In the genomic region with DNA sequence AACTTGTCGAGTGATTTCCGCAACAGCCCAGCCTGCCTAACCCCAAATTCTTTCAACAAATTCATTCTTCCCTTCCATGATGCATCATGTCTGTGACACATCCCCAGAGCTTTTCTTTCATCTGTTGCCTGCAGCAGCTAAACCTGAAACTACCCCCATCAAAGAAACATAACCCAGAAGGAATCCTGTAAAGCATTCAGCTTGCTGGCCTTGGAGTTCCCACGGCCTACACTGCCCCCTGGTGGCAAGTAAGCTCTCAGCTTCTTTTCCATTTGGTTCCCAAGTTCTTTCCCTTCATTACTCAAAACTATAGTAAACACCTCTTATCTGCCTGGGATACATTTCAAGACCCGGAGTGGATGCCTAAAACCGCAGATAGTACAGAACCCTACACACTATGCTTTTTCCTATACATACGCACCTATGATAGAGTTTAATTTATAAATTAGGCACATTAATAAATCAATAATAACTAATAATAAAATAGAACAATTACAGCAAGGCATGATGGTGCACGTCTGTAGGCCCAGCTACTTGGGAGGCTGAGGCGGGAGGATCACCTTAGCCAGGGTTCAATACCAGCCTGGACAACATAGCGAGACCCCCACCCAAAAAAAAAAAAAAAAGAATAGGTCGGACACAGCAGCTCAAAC, we compare ENCODE assay signal across 8 cellular contexts. TPM values are rescaled to one million over a fixed set of nuclear protein-coding genes. Genes with fewer than 3 reads are reported as not detected.
DNase-seq lines count a peak whose midpoint lies in the region; ATAC-seq, FAIRE-seq and TF ChIP-seq lines count a peak whose summit lies in the region.

No MANE protein-coding gene starts in this region.

- DNase-seq in D721Med (ENCODE audit: insufficient read length, low spot score) (peak; percentile 58), Karpas-422 (peak; percentile 89), OCI-M2 (lab: John Stamatoyannopoulos, UW; ENCODE audit: unreplicated experiment) (peak; percentile 18), esophagus squamous epithelium (lab: John Stamatoyannopoulos, UW) (no peak)
- peak; percentile 80 for DNase-seq in activated T-cell treated with anti-CD3 and anti-CD28 coated beads, Interleukin-2, amount 50 U/mL, for 1 hour

- H3K9ac ChIP-seq in Karpas-422 (ENCODE audit: low read length), result no peak overlapping the region

- H3K4me2 ChIP-seq in Karpas-422 (ENCODE audit: low read depth, low read length, poor library complexity, severe bottlenecking), result no peak overlapping the region

- H3K27ac ChIP-seq in Karpas-422 (ENCODE audit: low read length) (no peak overlapping the region), esophagus squamous epithelium (peak overlapping the region in 3 of 4 donors; percentile 70 to 85 (median 70))

- no peak for ATAC-seq in HG02798 (IDR thresholded peaks at IDR 0.05; ENCODE audit: poor library complexity, unreplicated experiment)

- H3K36me3 ChIP-seq in Karpas-422 (ENCODE audit: insufficient read depth, low read length) (no peaks in the 10 kb centered on the region), esophagus squamous epithelium (peaks cover 0 to 21% (median 0%) of the 10 kb centered on the region in 3 donors)

- no peaks in the 10 kb centered on the region for H4K20me1 ChIP-seq in Karpas-422 (ENCODE audit: insufficient read depth, low read depth, low read length)

- no peaks in the 10 kb centered on the region for H3K27me3 Mint-ChIP-seq in nephron (ENCODE audit: low read depth)
- no peaks in the 10 kb centered on the region for H3K27me3 Mint-ChIP-seq in stimulated activated naive CD8-positive, alpha-beta T cell treated with anti-CD3 and anti-CD28 coated beads, Interleukin-15, Interleukin-2, amounts not matched to agents 100 ng/mL and 50 ng/mL, for 24 hours

- H3K4me1 ChIP-seq in Karpas-422 (ENCODE audit: low read length) (peaks cover 3% of the 10 kb centered on the region; the same call in 1 of the 2 replicates), esophagus squamous epithelium (peaks cover 4 to 50% (median 5%) of the 10 kb centered on the region in 3 donors)

- no peaks in the 10 kb centered on the region for H3K9me3 Mint-ChIP-seq in nephron
- no peaks in the 10 kb centered on the region for H3K9me3 Mint-ChIP-seq in stimulated activated naive CD8-positive, alpha-beta T cell treated with anti-CD3 and anti-CD28 coated beads, Interleukin-15, Interleukin-2, amounts not matched to agents 100 ng/mL and 50 ng/mL, for 24 hours

- H2AFZ ChIP-seq in Karpas-422 (ENCODE audit: low read length), result no peak overlapping the region

- peak; percentile 89 for TF ChIP-seq CTCF in D721Med (IDR thresholded peaks at IDR 0.05; ENCODE audit: insufficient read depth, missing control alignments)
- TF ChIP-seq CTCF in esophagus squamous epithelium (IDR thresholded peaks at IDR 0.05), result peak; percentile 89 to 95 (median 92)
- TF ChIP-seq CTCF in nephron (IDR thresholded peaks at IDR 0.05; ENCODE audit: unreplicated experiment in 3 of 3), result peak; percentile 91 to 92 (median 92)

- H3K4me3 Mint-ChIP-seq in nephron, result no peak overlapping the region
- H3K4me3 Mint-ChIP-seq in stimulated activated naive CD8-positive, alpha-beta T cell treated with anti-CD3 and anti-CD28 coated beads, Interleukin-15, Interleukin-2, amounts not matched to agents 100 ng/mL and 50 ng/mL, for 24 hours, result peak overlapping the region; percentile 37

- no peak for TF ChIP-seq POLR2A in esophagus squamous epithelium (IDR thresholded peaks at IDR 0.05)

- no peaks in the 10 kb centered on the region for H3K79me2 ChIP-seq in Karpas-422 (ENCODE audit: low read length)

- no peaks in the 10 kb centered on the region for H3K9me2 ChIP-seq in Karpas-422 (replicated peaks; ENCODE audit: insufficient read depth, low read length)

- intact Hi-C loops in esophagus squamous epithelium (cut with DNase I), result loop anchor here (5.0 kb wide), 1 partner anchor 72 kb away; no protein-coding TSS in a partner anchor

- H3K27me3 ChIP-seq in Karpas-422 (ENCODE audit: low read length) (no peaks in the 10 kb centered on the region), esophagus squamous epithelium (no peaks in the 10 kb centered on the region)

- FAIRE-seq in D721Med (lab: Jason Lieb, UNC), result no peak

- WGBS in esophagus squamous epithelium, 2 donors, result 29 to 36% methylated on average over 10 of the region's 10 CpGs

- H3K4me3 ChIP-seq in Karpas-422 (ENCODE audit: low read length) (no peak overlapping the region), esophagus squamous epithelium (no peak overlapping the region)

- H3K9me3 ChIP-seq in Karpas-422 (ENCODE audit: low read length) (no peaks in the 10 kb centered on the region), esophagus squamous epithelium (no peaks in the 10 kb centered on the region)

- peaks cover 10% of the 10 kb centered on the region for H3K4me1 Mint-ChIP-seq in nephron
- peaks cover 23% of the 10 kb centered on the region for H3K4me1 Mint-ChIP-seq in stimulated activated naive CD8-positive, alpha-beta T cell treated with anti-CD3 and anti-CD28 coated beads, Interleukin-15, Interleukin-2, amounts not matched to agents 100 ng/mL and 50 ng/mL, for 24 hours (ENCODE audit: low read depth)

- peak overlapping the region; percentile 12 to 26 (median 23) for H3K27ac Mint-ChIP-seq in nephron
- peak overlapping the region; percentile 18 for H3K27ac Mint-ChIP-seq in stimulated activated naive CD8-positive, alpha-beta T cell treated with anti-CD3 and anti-CD28 coated beads, Interleukin-15, Interleukin-2, amounts not matched to agents 100 ng/mL and 50 ng/mL, for 24 hours

- H3K36me3 Mint-ChIP-seq in nephron (ENCODE audit: low read depth), result peaks cover 9% of the 10 kb centered on the region
- peaks cover 5% of the 10 kb centered on the region for H3K36me3 Mint-ChIP-seq in stimulated activated naive CD8-positive, alpha-beta T cell treated with anti-CD3 and anti-CD28 coated beads, Interleukin-15, Interleukin-2, amounts not matched to agents 100 ng/mL and 50 ng/mL, for 24 hours (ENCODE audit: low read depth)

RNA-seq across cellular contexts. Expression of a gene that starts 7.4 kb away (rescaled TPM):
- 6.7 and 13.6 TPM in 2 replicates for total RNA-seq in Karpas-422 (2014; rRNA removed; shearing (Covaris generic); ENCODE audit: low replicate concordance)
- 100 to 1,000 TPM in 2 of 4 donors, 10 to 100 TPM in 2; 66.6 to 126 (median 98.5) TPM for total RNA-seq in esophagus squamous epithelium

RNA-seq across cellular contexts. Expression of a gene that starts 13.4 kb away (rescaled TPM):
- total RNA-seq in Karpas-422 (2014; rRNA removed; shearing (Covaris generic); ENCODE audit: low replicate concordance), result 0.34 TPM in 1 of 2 replicates, not detected in the other
- total RNA-seq in esophagus squamous epithelium, result not detected

RNA-seq across cellular contexts. Expression of a gene that starts 15.0 kb away (rescaled TPM):
- total RNA-seq in Karpas-422 (2014; rRNA removed; shearing (Covaris generic); ENCODE audit: low replicate concordance), result 5.6 and 9.9 TPM in 2 replicates
- total RNA-seq in esophagus squamous epithelium, result 10 to 100 TPM; 45.3 to 92.8 (median 61.9) TPM

RNA-seq across cellular contexts. Expression of a gene that starts 54.2 kb away (rescaled TPM):
- not detected in 2 replicates for total RNA-seq in Karpas-422 (2014; rRNA removed; shearing (Covaris generic); ENCODE audit: low replicate concordance)
- 100 to 1,000 TPM; 312 to 823 (median 569) TPM for total RNA-seq in esophagus squamous epithelium

RNA-seq across cellular contexts. Expression of a gene that starts 55.8 kb away (rescaled TPM):
- 40.6 and 70.1 TPM in 2 replicates for total RNA-seq in Karpas-422 (2014; rRNA removed; shearing (Covaris generic); ENCODE audit: low replicate concordance)
- total RNA-seq in esophagus squamous epithelium, result 10 to 100 TPM; 12.3 to 23.8 (median 18.6) TPM
